ENCODE assay signal across 8 cellular contexts in genomic region chr11:113242767-113243397, GRCh38.
DNase-seq lines count a peak whose midpoint lies in the region; ATAC-seq, FAIRE-seq and TF ChIP-seq lines count a peak whose summit lies in the region.

No MANE protein-coding gene starts in this region.

- no peak overlapping the region for H2BK15ac ChIP-seq in IMR-90 (ENCODE audit: low read depth, low read length)

- no peak overlapping the region for H2BK120ac ChIP-seq in IMR-90 (ENCODE audit: low read depth, low read length)

- peak overlapping the region; percentile 33; the same call in 1 of the 2 replicates for H3K23ac ChIP-seq in IMR-90 (ENCODE audit: low read depth, low read length)

- no peak for TF ChIP-seq RAD21 in IMR-90 (IDR thresholded peaks at IDR 0.05; ENCODE audit: low read length)

- POLR2A ChIA-PET in IMR-90 (lab: Charles Lee; ENCODE audit: unreplicated experiment), result no interaction called here

- no peak overlapping the region for H3K14ac ChIP-seq in IMR-90 (replicated peaks; ENCODE audit: low read depth, low read length)

- no TSS peak for BruUV-seq in IMR-90 (replicated peaks; lab: Mats Ljungman, UMichigan)

- peak overlapping the region; percentile 37 for H3K4me3 ChIP-seq in IMR-90 (ENCODE audit: insufficient read depth, low read depth, low read length)

- H3K4me3 Mint-ChIP-seq in natural killer cell (peak overlapping the region; percentile 72), glutamatergic neuron (ENCODE audit: unreplicated experiment) (no peak overlapping the region)

- in situ Hi-C loops in IMR-90 (cut with MboI; ENCODE audit: low sequenced_read_pairs), result no loop called here

- no peak overlapping the region for H2AK5ac ChIP-seq in IMR-90 (ENCODE audit: low read depth, low read length)

- ATAC-seq in IMR-90 (ENCODE audit: low read depth), result peak; percentile 47
- ATAC-seq in natural killer cell, result peak; percentile 53 to 89 (median 66)

- no peaks in the 10 kb centered on the region for H4K20me1 ChIP-seq in IMR-90 (ENCODE audit: insufficient read depth, low read length)

- no peak for TF ChIP-seq POLR2A in IMR-90 (IDR thresholded peaks at IDR 0.05; ENCODE audit: low read depth, low read length)

- peak overlapping the region; percentile 19 for H2AK9ac ChIP-seq in IMR-90 (replicated peaks; ENCODE audit: low read depth, low read length, poor library complexity)

- intact Hi-C loops in IMR-90 (cut with micrococcal nuclease), result no loop called here
- intact Hi-C loops in natural killer cell (cut with micrococcal nuclease), result no loop called here

- peak overlapping the region; percentile 20; the same call in 1 of the 2 replicates for H4K5ac ChIP-seq in IMR-90 (ENCODE audit: low read depth, low read length)

- no peak overlapping the region; the same call in 1 of the 2 replicates for H3K18ac ChIP-seq in IMR-90 (ENCODE audit: low read depth, low read length)

- peak overlapping the region; percentile 13; the same call in 1 of the 2 replicates for H3K9ac ChIP-seq in IMR-90 (ENCODE audit: low read depth, low read length)

- dilution Hi-C loops in IMR-90 (cut with HindIII; ENCODE audit: low sequenced_read_pairs, unreplicated experiment), result no loop called here

- peak; percentile 67 for DNase-seq in AG08395 (ENCODE audit: low spot score)
- peak; percentile 9 for DNase-seq in IMR-90
- peak; percentile 50 for DNase-seq in ecto neural progenitor cell (ENCODE audit: low spot score)
- no peak for DNase-seq in natural killer cell
- no peak for DNase-seq in UCSD-AML1 (lab: John Stamatoyannopoulos, UW; ENCODE audit: unreplicated experiment)
- DNase-seq in activated CD8-positive, alpha-beta memory T cell treated with anti-CD3 and anti-CD28 coated beads, Interleukin-2, amount 50 U/mL, for 48 hours, result no peak
- no peak for DNase-seq in glutamatergic neuron
- DNase-seq in GM19239 (ENCODE audit: insufficient read length, low spot score), result no peak

- H3K27ac ChIP-seq in IMR-90 (ENCODE audit: insufficient read depth, low read length), result no peak overlapping the region

- peak overlapping the region; percentile 29 to 64 for H3K27ac Mint-ChIP-seq in natural killer cell
- H3K27ac Mint-ChIP-seq in glutamatergic neuron (ENCODE audit: unreplicated experiment), result no peak overlapping the region

- H3K36me3 Mint-ChIP-seq in natural killer cell (peaks cover 16% of the 10 kb centered on the region), glutamatergic neuron (ENCODE audit: unreplicated experiment) (peaks cover 26% of the 10 kb centered on the region)

- no peak overlapping the region for H3K56ac ChIP-seq in IMR-90 (ENCODE audit: extremely low read depth, insufficient read depth, low read length)

- no peaks in the 10 kb centered on the region for H3K79me1 ChIP-seq in IMR-90 (ENCODE audit: low read depth in 1 of 2, low read length in 2 of 2)

- no peak overlapping the region for H4K8ac ChIP-seq in IMR-90 (ENCODE audit: low read depth in 2 of 2, low read length in 2 of 2)

- peaks cover 5% of the 10 kb centered on the region; the same call in 1 of the 2 replicates for H3K4me1 ChIP-seq in IMR-90 (ENCODE audit: control insufficient read depth, insufficient read depth, low read length)

- peaks cover 5 to 17% of the 10 kb centered on the region in 2 donors for H3K4me1 Mint-ChIP-seq in natural killer cell
- peaks cover 33% of the 10 kb centered on the region for H3K4me1 Mint-ChIP-seq in glutamatergic neuron (ENCODE audit: low read depth, unreplicated experiment)

- no peak overlapping the region for H2BK20ac ChIP-seq in IMR-90 (ENCODE audit: low read depth, low read length)

- peaks cover 4% of the 10 kb centered on the region; the same call in 1 of the 2 replicates for H3K9me1 ChIP-seq in IMR-90 (ENCODE audit: insufficient read depth, low read length)

- CTCF ChIA-PET in IMR-90 (lab: Yijun Ruan, JAX), result no interaction called here

- TF ChIP-seq CTCF in IMR-90 (conservative IDR thresholded peaks at IDR 0.05; ENCODE audit: low read depth, low read length) (no peak), natural killer cell (IDR thresholded peaks at IDR 0.05) (no peak), glutamatergic neuron (IDR thresholded peaks at IDR 0.05; ENCODE audit: partially characterized antibody, unreplicated experiment) (no peak)

- H3K9me3 Mint-ChIP-seq in natural killer cell (no peaks in the 10 kb centered on the region), glutamatergic neuron (ENCODE audit: unreplicated experiment) (peaks cover 3% of the 10 kb centered on the region)

- H4K91ac ChIP-seq in IMR-90 (ENCODE audit: insufficient read depth, low read depth, low read length), result peak overlapping the region; percentile 23; the same call in 1 of the 2 replicates

- 13% methylated on average over 3 of the region's 21 CpGs; no CpG with 5 or more reads in 1 of the 2 experiments for WGBS in IMR-90 (ENCODE audit: extremely low coverage in 2 of 2, insufficient read length in 1 of 2), 2 experiments

- H3K27me3 Mint-ChIP-seq in natural killer cell (ENCODE audit: low read depth in 2 of 2) (no peaks in the 10 kb centered on the region), glutamatergic neuron (ENCODE audit: unreplicated experiment) (peaks cover 6% of the 10 kb centered on the region)

- no peak for FAIRE-seq in GM19239 (lab: Jason Lieb, UNC)

- H3K9me3 ChIP-seq in IMR-90 (ENCODE audit: control insufficient read depth, insufficient read depth, low read length), result no peaks in the 10 kb centered on the region

- H2BK5ac ChIP-seq in IMR-90 (ENCODE audit: low read depth, low read length, poor library complexity, severe bottlenecking), result no peak overlapping the region

- peak overlapping the region; percentile 79 for H2AFZ ChIP-seq in IMR-90 (replicated peaks; ENCODE audit: low read length, poor library complexity)

- H3K36me3 ChIP-seq in IMR-90 (ENCODE audit: control insufficient read depth, insufficient read depth, low read length), result no peaks in the 10 kb centered on the region

- no peak overlapping the region for H3K4ac ChIP-seq in IMR-90 (ENCODE audit: low read depth, low read length)

- peak overlapping the region; percentile 86 for H3K4me2 ChIP-seq in IMR-90 (ENCODE audit: low read depth, low read length)

- no peaks in the 10 kb centered on the region for H3K27me3 ChIP-seq in IMR-90 (ENCODE audit: control insufficient read depth, insufficient read depth, low read length)

TF ChIP-seq in IMR-90, 13 proteins besides CTCF, POLR2A, EP300 and RAD21:
- TF ChIP-seq CEBPB (IDR thresholded peaks at IDR 0.05; ENCODE audit: low read depth, low read length) (no peak), MAFK (IDR thresholded peaks at IDR 0.05; ENCODE audit: low read depth, low read length) (no peak), FOS (IDR thresholded peaks at IDR 0.05; ENCODE audit: low read depth, low read length) (no peak), RCOR1 (IDR thresholded peaks at IDR 0.05; ENCODE audit: insufficient replicate concordance, low read length) (no peak), MAZ (IDR thresholded peaks at IDR 0.05; ENCODE audit: borderline replicate concordance, low read depth, low read length) (no peak), SMC3 (IDR thresholded peaks at IDR 0.05; ENCODE audit: low read depth, low read length) (no peak), CHD1 (IDR thresholded peaks at IDR 0.05; ENCODE audit: low read depth, low read length) (no peak), ELK1 (IDR thresholded peaks at IDR 0.05; ENCODE audit: borderline replicate concordance, low read depth, low read length) (no peak), NFE2L2 (IDR thresholded peaks at IDR 0.05; ENCODE audit: low read depth, low read length) (no peak)

Comparison
In these comparisons a context has a peak if more than half of its experiments do, and no peak if none do; other contexts are left out.
1. DNase-seq: peak in AG08395 (single experiment), IMR-90 (single experiment) and ecto neural progenitor cell (single experiment); none in natural killer cell (single experiment), UCSD-AML1 (single experiment), activated CD8-positive, alpha-beta memory T cell treated with anti-CD3 and anti-CD28 coated beads, Interleukin-2, amount 50 U/mL, for 48 hours (single experiment), glutamatergic neuron (single experiment) and GM19239 (single experiment).